16 cellular contexts compared by ENCODE assay signal in genomic region chr1:1215881-1216605, GRCh38. TPM values are rescaled to one million over a fixed set of nuclear protein-coding genes. Genes with fewer than 3 reads are reported as not detected.
DNase-seq lines count a peak whose midpoint lies in the region; ATAC-seq and TF ChIP-seq lines count a peak whose summit lies in the region.
"Had no signal": no experiment of that assay in that cellular context is flagged by ENCODE, and none has a peak within 500 bp of the region (broad histone marks: within the 10 kb centered on the region; RNA-seq: fewer than 3 reads in every experiment).

No MANE protein-coding gene starts in this region.

- peaks cover 26% of the 10 kb centered on the region for H3K36me3 Mint-ChIP-seq in activated CD4-positive, alpha-beta T cell treated with anti-CD3 and anti-CD28 coated beads, Interleukin-2, amount 10 ng/mL, durations not matched to agents 7 days and 5 days (ENCODE audit: low read depth)
- peaks cover 12% of the 10 kb centered on the region for H3K36me3 Mint-ChIP-seq in memory B cell

- ATAC-seq in memory B cell (ENCODE audit: low read depth) (no peak), GM21515 (IDR thresholded peaks at IDR 0.05; ENCODE audit: unreplicated experiment) (no peak)
- ATAC-seq: gastroesophageal sphincter had no signal

- no peaks in the 10 kb centered on the region for H3K27me3 Mint-ChIP-seq in activated CD4-positive, alpha-beta T cell treated with anti-CD3 and anti-CD28 coated beads, Interleukin-2, amount 10 ng/mL, durations not matched to agents 7 days and 5 days
- no peaks in the 10 kb centered on the region for H3K27me3 Mint-ChIP-seq in memory B cell

- peak overlapping the region; percentile 75 for H3K27ac ChIP-seq in RWPE1
- H3K27ac ChIP-seq: adrenal gland, gastroesophageal sphincter, SJCRH30, thoracic aorta had no signal

- CTCF ChIA-PET in activated CD4-positive, alpha-beta T cell treated with anti-CD3 and anti-CD28 coated beads, Interleukin-2, amount 10 ng/mL, durations not matched to agents 7 days and 5 days (lab: Charles Lee) = interaction anchor here (0.9 to 1.4 kb wide), 3 partner anchors 11 to 979 kb away, joined by 3 to 6 read pairs (median 3); partner anchors contain the start of gene FAAP20
- CTCF ChIA-PET in RWPE1 (lab: Yijun Ruan, JAX) = interaction anchor here (0.6 to 1.4 kb wide), 2 partner anchors 15 to 231 kb away, joined by 3 to 4 read pairs; no protein-coding TSS in a partner anchor

- H3K9me3 Mint-ChIP-seq in activated CD4-positive, alpha-beta T cell treated with anti-CD3 and anti-CD28 coated beads, Interleukin-2, amount 10 ng/mL, durations not matched to agents 7 days and 5 days = no peaks in the 10 kb centered on the region
- H3K9me3 Mint-ChIP-seq in memory B cell = no peaks in the 10 kb centered on the region

- H3K4me1 Mint-ChIP-seq in activated CD4-positive, alpha-beta T cell treated with anti-CD3 and anti-CD28 coated beads, Interleukin-2, amount 10 ng/mL, durations not matched to agents 7 days and 5 days = peaks cover 40% of the 10 kb centered on the region
- peaks cover 12% of the 10 kb centered on the region for H3K4me1 Mint-ChIP-seq in memory B cell

- peak overlapping the region; percentile 89 for H3K27ac Mint-ChIP-seq in activated CD4-positive, alpha-beta T cell treated with anti-CD3 and anti-CD28 coated beads, Interleukin-2, amount 10 ng/mL, durations not matched to agents 7 days and 5 days
- H3K27ac Mint-ChIP-seq in memory B cell = peak overlapping the region; percentile 77

- no peak for TF ChIP-seq CTCF in RWPE1 (conservative IDR thresholded peaks at IDR 0.05; ENCODE audit: low read depth)

- H3K4me3 Mint-ChIP-seq in activated CD4-positive, alpha-beta T cell treated with anti-CD3 and anti-CD28 coated beads, Interleukin-2, amount 10 ng/mL, durations not matched to agents 7 days and 5 days = peak overlapping the region; percentile 66
- H3K4me3 Mint-ChIP-seq in memory B cell = no peak overlapping the region

- POLR2A ChIA-PET in activated CD4-positive, alpha-beta T cell treated with anti-CD3 and anti-CD28 coated beads, Interleukin-2, amount 10 ng/mL, durations not matched to agents 7 days and 5 days (lab: Charles Lee) = no interaction called here
- POLR2A ChIA-PET in RWPE1 (lab: Yijun Ruan, JAX; ENCODE audit: low non-redundant PET) = no interaction called here

- DNase-seq in activated CD4-positive, alpha-beta T cell treated with anti-CD3 and anti-CD28 coated beads, Interleukin-2, amount 10 ng/mL, durations not matched to agents 7 days and 5 days = no peak
- DNase-seq in activated CD4-positive, alpha-beta T cell treated with anti-CD3 and anti-CD28 coated beads for 48 hours = no peak
- no peak for DNase-seq in RWPE1 (ENCODE audit: low spot score)
- DNase-seq in memory B cell (ENCODE audit: low spot score in 2 of 2) = no peak
- no peak for DNase-seq in NCI-H2227 treated with DMSO at 0.1 percent for 48 hours (lab: John Stamatoyannopoulos, UW)
- DNase-seq: adrenal gland, NCI-H187, retina, SJCRH30 had no signal

RNA-seq across cellular contexts. Expression of gene TNFRSF4, which starts 2.1 kb away (rescaled TPM):
- 10 to 100 TPM; 44.1 to 52.8 TPM for total RNA-seq in activated CD4-positive, alpha-beta T cell treated with anti-CD3 and anti-CD28 coated beads, Interleukin-2, amount 10 ng/mL, durations not matched to agents 7 days and 5 days
- total RNA-seq: cerebellum, H4, M059J, NCI-H460 had no signal

RNA-seq across cellular contexts. Expression of gene TNFRSF18, which starts 9.7 kb away (rescaled TPM):
- 10 to 100 TPM; 26.0 to 33.9 TPM for total RNA-seq in activated CD4-positive, alpha-beta T cell treated with anti-CD3 and anti-CD28 coated beads, Interleukin-2, amount 10 ng/mL, durations not matched to agents 7 days and 5 days
- total RNA-seq: cerebellum, H4, M059J, NCI-H460 had no signal

RNA-seq across cellular contexts. Expression of gene SDF4, which starts 15.8 kb away (rescaled TPM):
- total RNA-seq in activated CD4-positive, alpha-beta T cell treated with anti-CD3 and anti-CD28 coated beads, Interleukin-2, amount 10 ng/mL, durations not matched to agents 7 days and 5 days = 10 to 100 TPM; 81.7 to 91.4 TPM

RNA-seq across cellular contexts. Expression of gene B3GALT6, which starts 16.0 kb away (rescaled TPM):
- 10 to 100 TPM; 15.8 to 19.2 TPM for total RNA-seq in activated CD4-positive, alpha-beta T cell treated with anti-CD3 and anti-CD28 coated beads, Interleukin-2, amount 10 ng/mL, durations not matched to agents 7 days and 5 days

RNA-seq across cellular contexts. Expression of gene C1QTNF12, which starts 30.5 kb away (rescaled TPM):
- total RNA-seq in activated CD4-positive, alpha-beta T cell treated with anti-CD3 and anti-CD28 coated beads, Interleukin-2, amount 10 ng/mL, durations not matched to agents 7 days and 5 days = 1 to 10 TPM; 1.2 to 1.4 TPM
- total RNA-seq: H4, M059J, NCI-H460, SJCRH30 had no signal
